ENCODE assay signal across 26 cellular contexts in the genomic region with DNA sequence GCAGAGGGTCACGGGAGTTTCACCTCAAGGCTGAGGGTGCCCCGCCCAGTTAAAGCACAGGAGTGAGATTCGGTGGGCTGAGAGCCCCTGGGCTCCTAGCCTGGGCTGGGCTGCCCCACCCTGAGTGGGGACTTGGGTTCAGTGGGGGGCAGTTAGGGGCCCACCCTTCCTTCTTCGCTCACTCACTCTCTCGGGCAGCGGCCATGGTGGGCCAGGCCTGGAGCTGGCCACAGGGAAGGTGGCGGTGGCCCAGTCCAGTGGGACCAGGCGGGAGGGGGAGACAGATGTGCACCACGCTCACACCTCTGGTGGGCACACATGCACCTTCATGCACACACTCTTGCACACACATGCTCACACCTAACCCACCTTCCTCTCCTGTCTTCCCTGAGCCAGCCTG. TPM values are rescaled to one million over a fixed set of nuclear protein-coding genes. Genes with fewer than 3 reads are reported as not detected.
"Had no signal": no experiment of that assay in that cellular context is flagged by ENCODE, and none has a peak within 500 bp of the region (broad histone marks: within the 10 kb centered on the region; RNA-seq: fewer than 3 reads in every experiment).

No MANE protein-coding gene starts in this region.

- H3K36me3 Mint-ChIP-seq: activated naive CD4-positive, alpha-beta T cell treated with anti-CD3 and anti-CD28 coated beads, Interleukin-2, amount 10 ng/mL, durations not matched to agents 7 days and 5 days; activated naive CD8-positive, alpha-beta T cell treated with anti-CD3 and anti-CD28 coated beads for 36 hours had no signal

- H3K9me3 ChIP-seq: SJSA1 had no signal

- DNase-seq: activated CD4-positive, alpha-beta T cell treated with anti-CD3 and anti-CD28 coated beads for 4 hours; activated CD8-positive, alpha-beta memory T cell treated with anti-CD3 and anti-CD28 coated beads, Interleukin-2, amount 50 U/mL, for 4 hours; activated CD8-positive, alpha-beta T cell treated with anti-CD3 and anti-CD28 coated beads for 36 hours; activated gamma-delta T cell treated with Interleukin-2 at 50 U/mL for 16 hours; activated naive CD4-positive, alpha-beta T cell treated with anti-CD3 and anti-CD28 coated beads, Interleukin-2, amount 10 ng/mL, durations not matched to agents 7 days and 5 days; activated naive CD8-positive, alpha-beta T cell treated with anti-CD3 and anti-CD28 coated beads for 36 hours; activated T-cell treated with anti-CD3 and anti-CD28 coated beads, Interleukin-2, amount 50 U/mL, for 72 hours; anterior cingulate cortex; Karpas-422; MM.1S; NCI-H1105; NCI-H1436; NCI-H1694 treated with DMSO at 0.1 percent for 48 hours; NCI-H2029 treated with DMSO at 0.1 percent for 48 hours; NCI-H345; NCI-H510A; NCI-H526 treated with DMSO at 0.1 percent for 48 hours; NCI-H82; NK-92 treated with Interleukin-12 subunit alpha and Interleukin-12 subunit beta, amount 100 ng/mL, for 24 hours; SHP77; SW 1271 had no signal

- ATAC-seq: activated CD4-positive, CD25-positive, alpha-beta regulatory T cell treated with anti-CD3 and anti-CD28 coated beads, Interleukin-2, amount 50 U/mL, for 24 hours; activated CD8-positive, alpha-beta T cell treated with anti-CD3 and anti-CD28 coated beads for 36 hours; activated T-cell treated with anti-CD3 and anti-CD28 coated beads, Interleukin-2, amount 50 U/mL, for 72 hours; SK-N-SH treated with all-trans-retinoic acid at 6 μM for 48 hours had no signal

- H3K4me1 Mint-ChIP-seq: activated naive CD4-positive, alpha-beta T cell treated with anti-CD3 and anti-CD28 coated beads, Interleukin-2, amount 10 ng/mL, durations not matched to agents 7 days and 5 days; activated naive CD8-positive, alpha-beta T cell treated with anti-CD3 and anti-CD28 coated beads for 36 hours had no signal

- H3K4me3 ChIP-seq: SJSA1 had no signal

- H3K27ac ChIP-seq: SJSA1 had no signal

- H3K9me3 Mint-ChIP-seq: activated CD8-positive, alpha-beta T cell treated with anti-CD3 and anti-CD28 coated beads for 36 hours; activated naive CD4-positive, alpha-beta T cell treated with anti-CD3 and anti-CD28 coated beads, Interleukin-2, amount 10 ng/mL, durations not matched to agents 7 days and 5 days; activated naive CD8-positive, alpha-beta T cell treated with anti-CD3 and anti-CD28 coated beads for 36 hours; activated T-cell treated with anti-CD3 and anti-CD28 coated beads, Interleukin-2, amount 50 U/mL, for 72 hours; activated T-helper 2 cell treated with anti-CD3 and anti-CD28 coated beads, Interferon-gamma antibody, Interleukin-2, Interleukin-4, amounts not matched to agents 10 μg/mL and 5 μg/mL and 100 μg/mL, durations not matched to agents 14 hours and 24 hours and 36 hours; T-helper 1 cell treated with Interleukin-12 subunit alpha and Interleukin-12 subunit beta and Interleukin-4 antibody, amounts not matched to agents 30 μg/mL and 1 μg/mL, for 36 hours had no signal

- H3K27ac Mint-ChIP-seq: activated CD8-positive, alpha-beta T cell treated with anti-CD3 and anti-CD28 coated beads for 36 hours; activated naive CD4-positive, alpha-beta T cell treated with anti-CD3 and anti-CD28 coated beads, Interleukin-2, amount 10 ng/mL, durations not matched to agents 7 days and 5 days; activated naive CD8-positive, alpha-beta T cell treated with anti-CD3 and anti-CD28 coated beads for 36 hours; activated T-cell treated with anti-CD3 and anti-CD28 coated beads, Interleukin-2, amount 50 U/mL, for 72 hours; activated T-helper 2 cell treated with anti-CD3 and anti-CD28 coated beads, Interferon-gamma antibody, Interleukin-2, Interleukin-4, amounts not matched to agents 10 μg/mL and 5 μg/mL and 100 μg/mL, durations not matched to agents 14 hours and 24 hours and 36 hours; T-helper 1 cell treated with Interleukin-12 subunit alpha and Interleukin-12 subunit beta and Interleukin-4 antibody, amounts not matched to agents 30 μg/mL and 1 μg/mL, for 36 hours had no signal

- H3K36me3 ChIP-seq: SJSA1 had no signal

- H3K4me3 Mint-ChIP-seq: activated CD8-positive, alpha-beta T cell treated with anti-CD3 and anti-CD28 coated beads for 36 hours; activated naive CD4-positive, alpha-beta T cell treated with anti-CD3 and anti-CD28 coated beads, Interleukin-2, amount 10 ng/mL, durations not matched to agents 7 days and 5 days; activated naive CD8-positive, alpha-beta T cell treated with anti-CD3 and anti-CD28 coated beads for 36 hours; activated T-cell treated with anti-CD3 and anti-CD28 coated beads, Interleukin-2, amount 50 U/mL, for 72 hours; T-helper 1 cell treated with Interleukin-12 subunit alpha and Interleukin-12 subunit beta and Interleukin-4 antibody, amounts not matched to agents 30 μg/mL and 1 μg/mL, for 36 hours had no signal

RNA-seq across cellular contexts. Expression of a gene that starts 6.1 kb away (rescaled TPM):
- total RNA-seq: activated CD8-positive, alpha-beta T cell treated with anti-CD3 and anti-CD28 coated beads for 36 hours; activated naive CD8-positive, alpha-beta T cell treated with anti-CD3 and anti-CD28 coated beads for 36 hours; activated T-helper 2 cell treated with anti-CD3 and anti-CD28 coated beads, Interferon-gamma antibody, Interleukin-2, Interleukin-4, amounts not matched to agents 10 μg/mL and 5 μg/mL and 100 μg/mL, durations not matched to agents 14 hours and 24 hours and 36 hours had no signal
